ENCODE assay signal across 8 cellular contexts in the genomic region with DNA sequence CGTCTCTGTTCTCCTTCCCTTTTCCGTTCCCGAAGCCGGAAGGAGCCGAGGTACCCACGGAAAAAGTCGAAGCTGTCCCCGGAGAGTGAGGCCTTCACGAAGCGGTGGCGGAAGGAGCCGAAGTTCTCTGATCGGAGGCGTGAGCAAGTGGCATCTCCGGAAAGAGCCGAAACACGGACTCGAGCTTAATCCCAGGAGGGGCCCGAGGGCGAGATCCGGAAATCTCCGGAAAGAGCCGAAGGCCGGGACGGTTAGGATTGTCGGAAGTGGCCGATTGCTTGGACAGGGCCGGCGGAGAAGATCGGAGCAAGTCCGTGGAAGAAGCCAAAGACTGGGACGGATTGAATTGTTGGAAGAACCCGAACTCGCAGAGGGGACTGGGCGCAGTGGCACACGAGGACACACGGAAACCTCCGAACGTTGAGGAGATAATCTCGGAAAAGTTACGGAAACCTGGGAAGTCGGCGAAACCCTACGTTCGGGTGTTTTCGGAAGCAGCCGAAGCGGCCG. TPM values are rescaled to one million over a fixed set of nuclear protein-coding genes. Genes with fewer than 3 reads are reported as not detected.
DNase-seq lines count a peak whose midpoint lies in the region; ATAC-seq, FAIRE-seq and TF ChIP-seq lines count a peak whose summit lies in the region.

No MANE protein-coding gene starts in this region.

- no peaks in the 10 kb centered on the region; a peak in 1 of 5 replicates for H3K27me3 ChIP-seq in HepG2 (ENCODE audit: control insufficient read depth in 1 of 2, insufficient read depth in 2 of 2, low read length in 2 of 2)

- peak; percentile 97 for FAIRE-seq in HepG2 (lab: Jason Lieb, UNC)

- intact Hi-C loops in HepG2 (cut with micrococcal nuclease; ENCODE audit: unreplicated experiment) = no loop called here

- no peak for TF ChIP-seq POLR2A in HepG2 (IDR thresholded peaks at IDR 0.05; ENCODE audit: insufficient read depth in 1 of 2, low read depth in 2 of 2, low read length in 2 of 2)

- no peak for TF ChIP-seq RAD21 in HepG2 (CRISPR knock-in tag; IDR thresholded peaks at IDR 0.05)

- peak overlapping the region; percentile 85 to 99 (median 97) for H3K4me3 ChIP-seq in HepG2 (replicated peaks in 1 of 3; ENCODE audit: insufficient read depth in 1 of 3, low read depth in 2 of 3, low read length in 3 of 3)

- TF ChIP-seq EP300 in HepG2 (IDR thresholded peaks at IDR 0.05; ENCODE audit: low read depth in 2 of 2, low read length in 2 of 2) = no peak
- no peak for TF ChIP-seq EP300 in HepG2 (CRISPR knock-in tag; IDR thresholded peaks at IDR 0.05; ENCODE audit: borderline replicate concordance)

- POLR2A ChIA-PET in HepG2 (lab: Yijun Ruan, JAX) = interaction anchor here (0.7 to 2.1 kb wide), 27 partner anchors 10 to 1465 kb away, joined by 3 to 27 read pairs (median 5); a partner anchor contains a TSS

- peaks cover 41% of the 10 kb centered on the region for H3K79me2 ChIP-seq in HepG2 (ENCODE audit: insufficient read depth, low read length)

- CTCF ChIA-PET in HepG2 (lab: Yijun Ruan, JAX; ENCODE audit: low intra/inter-chr PET ratio, low total read pairs) = interaction anchor here (0.7 to 2.3 kb wide), 4 partner anchors 9 to 22 kb away, joined by 3 to 21 read pairs (median 6); no protein-coding TSS in a partner anchor

- TF ChIP-seq CTCF in HepG2 (CRISPR knock-in tag; IDR thresholded peaks at IDR 0.05) = no peak

- H3K4me1 ChIP-seq in HepG2 (ENCODE audit: insufficient read depth, low read length) = peaks cover 26% of the 10 kb centered on the region

- H3K4me2 ChIP-seq in HepG2 (ENCODE audit: low read depth, low read length) = peak overlapping the region; percentile 91

- ATAC-seq in GM19452 (IDR thresholded peaks at IDR 0.05; ENCODE audit: unreplicated experiment) = peak; percentile 54
- peak; percentile 56 for ATAC-seq in HG03571 (IDR thresholded peaks at IDR 0.05; ENCODE audit: unreplicated experiment)
- ATAC-seq in HepG2 = peak; percentile 85

- H3K27ac ChIP-seq in HepG2 (ENCODE audit: extremely low read length, insufficient read depth, low read length) = peak overlapping the region; percentile 99

- no peaks in the 10 kb centered on the region for H3K9me3 ChIP-seq in HepG2 (ENCODE audit: low read length)

- DNase-seq in C1 segment of cervical spinal cord (lab: John Stamatoyannopoulos, UW) = peak; percentile 87 to 100 (median 99)
- peak; percentile 98 for DNase-seq in NCI-H774 (lab: John Stamatoyannopoulos, UW)
- peak; percentile 98 to 99 for DNase-seq in activated CD4-positive, alpha-beta T cell treated with anti-CD3 and anti-CD28 coated beads, Interleukin-2, amount 50 U/mL, for 48 hours
- peak; percentile 99 for DNase-seq in dermis microvascular lymphatic vessel endothelial cell (ENCODE audit: low read depth in 2 of 2)
- DNase-seq in HepG2 (ENCODE audit: low spot score) = peak; percentile 99
- peak; percentile 98 for DNase-seq in stimulated activated CD4-positive, alpha-beta T cell treated with anti-CD3 and anti-CD28 coated beads, Interleukin-2, amount 100 ng/mL, for 4 hours (ENCODE audit: low read depth)

- peaks cover 2 to 4% of the 10 kb centered on the region in 2 experiments for H3K36me3 ChIP-seq in HepG2 (replicated peaks in 1 of 2; ENCODE audit: control insufficient read depth in 1 of 2, insufficient read depth in 2 of 2, low read length in 2 of 2)

- H2AFZ ChIP-seq in HepG2 (ENCODE audit: low read length) = peak overlapping the region; percentile 84

- peak overlapping the region; percentile 99 for H3K9ac ChIP-seq in HepG2 (ENCODE audit: insufficient read depth, low read depth, low read length)

- in situ Hi-C loops in HepG2 (cut with HindIII; ENCODE audit: extremely low pct_ligation_motif_present, low pct_unique_long_range_greater_than_20kb) = no loop called here

- peaks cover 40% of the 10 kb centered on the region for H4K20me1 ChIP-seq in HepG2 (ENCODE audit: insufficient read depth, low read length)

- WGBS in HepG2 (ENCODE audit: low lambda C conversion rate) = under 1% methylated on average over 40 of the region's 49 CpGs

- BruUV-seq in HepG2 (replicated peaks; lab: Mats Ljungman, UMichigan) = no TSS peak

RNA-seq across cellular contexts. Expression of a gene that starts 0.5 kb away (rescaled TPM):
- total RNA-seq in dermis microvascular lymphatic vessel endothelial cell (84.0 and 95.8 TPM in 2 replicates), HepG2 (2016; rRNA removed; fragmentation: Illumina TruSeq; extraction: Trizol) (124 and 127 TPM in 2 replicates)
- total RNA-seq in HepG2 (2016; cell fraction: cytosol; rRNA removed; fragmentation: Illumina TruSeq; extraction: Trizol; ENCODE audit: low read depth) = 22.0 and 23.9 TPM in 2 replicates
- total RNA-seq in HepG2 (2016; cell fraction: insoluble cytoplasmic fraction; rRNA removed; fragmentation: Illumina TruSeq; extraction: Trizol) = 117 and 129 TPM in 2 replicates
- 34.1 and 39.9 TPM in 2 replicates for total RNA-seq in HepG2 (2016; cell fraction: membrane; rRNA removed; fragmentation: Illumina TruSeq; extraction: Trizol)
- total RNA-seq in HepG2 (2016; cell fraction: nucleus; rRNA removed; fragmentation: Illumina TruSeq; extraction: Trizol) = 67.4 and 78.0 TPM in 2 replicates
- 84.3 and 116 TPM in 2 replicates for polyA plus RNA-seq in HepG2 (2011; rRNA removed)
- polyA plus RNA-seq in HepG2 (2011; cell fraction: cytosol; rRNA removed) = 64.9 and 87.3 TPM in 2 replicates
- polyA plus RNA-seq in HepG2 (2011; cell fraction: nucleus; rRNA removed) = 388 and 484 TPM in 2 replicates
- polyA plus RNA-seq in HepG2 (2012) = 86.8 and 111 TPM in 2 replicates
- polyA plus RNA-seq in HepG2 (2016; cell fraction: cytosol; fragmentation: Illumina TruSeq; extraction: Trizol; ENCODE audit: low read depth) = 10.3 TPM in 2 replicates
- polyA plus RNA-seq in HepG2 (2016; cell fraction: insoluble cytoplasmic fraction; fragmentation: Illumina TruSeq; extraction: Trizol; ENCODE audit: low read depth) = 146 and 162 TPM in 2 replicates
- polyA plus RNA-seq in HepG2 (2016; cell fraction: membrane; fragmentation: Illumina TruSeq; extraction: Trizol; ENCODE audit: low read depth) = 21.2 and 21.5 TPM in 2 replicates
- 178 and 182 TPM in 2 replicates for polyA plus RNA-seq in HepG2 (2016; cell fraction: nucleus; fragmentation: Illumina TruSeq; extraction: Trizol; ENCODE audit: insufficient read depth, low read depth)
- 124 and 144 TPM in 2 replicates for polyA minus RNA-seq in HepG2 (2011; rRNA and poly(A)+ RNA removed; ENCODE audit: low replicate concordance)
- 41.7 and 55.9 TPM in 2 replicates for polyA minus RNA-seq in HepG2 (2011; cell fraction: cytosol; rRNA and poly(A)+ RNA removed)
- polyA minus RNA-seq in HepG2 (2011; cell fraction: nucleus; rRNA and poly(A)+ RNA removed) = 60.4 and 76.0 TPM in 2 replicates

RNA-seq across cellular contexts. Expression of a gene that starts 6.4 kb away (rescaled TPM):
- total RNA-seq in dermis microvascular lymphatic vessel endothelial cell (4.6 and 9.5 TPM in 2 replicates), HepG2 (2016; rRNA removed; fragmentation: Illumina TruSeq; extraction: Trizol) (7.0 and 8.8 TPM in 2 replicates)
- 10.8 and 12.3 TPM in 2 replicates for total RNA-seq in HepG2 (2016; cell fraction: cytosol; rRNA removed; fragmentation: Illumina TruSeq; extraction: Trizol; ENCODE audit: low read depth)
- total RNA-seq in HepG2 (2016; cell fraction: insoluble cytoplasmic fraction; rRNA removed; fragmentation: Illumina TruSeq; extraction: Trizol) = 4.5 and 9.6 TPM in 2 replicates
- total RNA-seq in HepG2 (2016; cell fraction: membrane; rRNA removed; fragmentation: Illumina TruSeq; extraction: Trizol) = 15.2 and 19.5 TPM in 2 replicates
- total RNA-seq in HepG2 (2016; cell fraction: nucleus; rRNA removed; fragmentation: Illumina TruSeq; extraction: Trizol) = 4.3 and 4.4 TPM in 2 replicates
- polyA plus RNA-seq in HepG2 (2011; rRNA removed) = 4.7 and 6.2 TPM in 2 replicates
- polyA plus RNA-seq in HepG2 (2011; cell fraction: cytosol; rRNA removed) = 3.2 and 6.1 TPM in 2 replicates
- 12.9 and 13.3 TPM in 2 replicates for polyA plus RNA-seq in HepG2 (2011; cell fraction: nucleus; rRNA removed)
- polyA plus RNA-seq in HepG2 (2012) = 4.6 and 4.9 TPM in 2 replicates
- polyA plus RNA-seq in HepG2 (2016; cell fraction: cytosol; fragmentation: Illumina TruSeq; extraction: Trizol; ENCODE audit: low read depth) = 17.8 and 22.3 TPM in 2 replicates
- polyA plus RNA-seq in HepG2 (2016; cell fraction: insoluble cytoplasmic fraction; fragmentation: Illumina TruSeq; extraction: Trizol; ENCODE audit: low read depth) = 10.6 and 16.4 TPM in 2 replicates
- 23.8 and 25.2 TPM in 2 replicates for polyA plus RNA-seq in HepG2 (2016; cell fraction: membrane; fragmentation: Illumina TruSeq; extraction: Trizol; ENCODE audit: low read depth)
- 20.2 and 22.7 TPM in 2 replicates for polyA plus RNA-seq in HepG2 (2016; cell fraction: nucleus; fragmentation: Illumina TruSeq; extraction: Trizol; ENCODE audit: insufficient read depth, low read depth)
- 4.4 and 6.2 TPM in 2 replicates for polyA minus RNA-seq in HepG2 (2011; rRNA and poly(A)+ RNA removed; ENCODE audit: low replicate concordance)
- 1.8 and 3.4 TPM in 2 replicates for polyA minus RNA-seq in HepG2 (2011; cell fraction: cytosol; rRNA and poly(A)+ RNA removed)
- polyA minus RNA-seq in HepG2 (2011; cell fraction: nucleus; rRNA and poly(A)+ RNA removed) = 2.2 and 3.9 TPM in 2 replicates

RNA-seq across cellular contexts. Expression of a gene that starts 10.9 kb away (rescaled TPM):
- total RNA-seq in dermis microvascular lymphatic vessel endothelial cell (20.0 and 25.8 TPM in 2 replicates), HepG2 (2016; rRNA removed; fragmentation: Illumina TruSeq; extraction: Trizol) (18.4 and 19.6 TPM in 2 replicates)
- total RNA-seq in HepG2 (2016; cell fraction: cytosol; rRNA removed; fragmentation: Illumina TruSeq; extraction: Trizol; ENCODE audit: low read depth) = 34.0 and 35.7 TPM in 2 replicates
- 17.7 and 20.9 TPM in 2 replicates for total RNA-seq in HepG2 (2016; cell fraction: insoluble cytoplasmic fraction; rRNA removed; fragmentation: Illumina TruSeq; extraction: Trizol)
- 38.4 and 42.1 TPM in 2 replicates for total RNA-seq in HepG2 (2016; cell fraction: membrane; rRNA removed; fragmentation: Illumina TruSeq; extraction: Trizol)
- total RNA-seq in HepG2 (2016; cell fraction: nucleus; rRNA removed; fragmentation: Illumina TruSeq; extraction: Trizol) = 10.8 and 12.4 TPM in 2 replicates
- 49.5 and 52.6 TPM in 2 replicates for polyA plus RNA-seq in HepG2 (2011; rRNA removed)
- 38.8 and 63.7 TPM in 2 replicates for polyA plus RNA-seq in HepG2 (2011; cell fraction: cytosol; rRNA removed)
- 31.7 and 33.0 TPM in 2 replicates for polyA plus RNA-seq in HepG2 (2011; cell fraction: nucleus; rRNA removed)
- 36.3 and 55.4 TPM in 2 replicates for polyA plus RNA-seq in HepG2 (2012)
- polyA plus RNA-seq in HepG2 (2016; cell fraction: cytosol; fragmentation: Illumina TruSeq; extraction: Trizol; ENCODE audit: low read depth) = 26.5 and 29.6 TPM in 2 replicates
- 17.0 and 19.4 TPM in 2 replicates for polyA plus RNA-seq in HepG2 (2016; cell fraction: insoluble cytoplasmic fraction; fragmentation: Illumina TruSeq; extraction: Trizol; ENCODE audit: low read depth)
- 31.3 and 37.7 TPM in 2 replicates for polyA plus RNA-seq in HepG2 (2016; cell fraction: membrane; fragmentation: Illumina TruSeq; extraction: Trizol; ENCODE audit: low read depth)
- 21.8 and 23.7 TPM in 2 replicates for polyA plus RNA-seq in HepG2 (2016; cell fraction: nucleus; fragmentation: Illumina TruSeq; extraction: Trizol; ENCODE audit: insufficient read depth, low read depth)
- 18.8 and 71.6 TPM in 2 replicates for polyA minus RNA-seq in HepG2 (2011; rRNA and poly(A)+ RNA removed; ENCODE audit: low replicate concordance)
- polyA minus RNA-seq in HepG2 (2011; cell fraction: cytosol; rRNA and poly(A)+ RNA removed) = 32.7 and 49.8 TPM in 2 replicates
- polyA minus RNA-seq in HepG2 (2011; cell fraction: nucleus; rRNA and poly(A)+ RNA removed) = 8.4 and 9.6 TPM in 2 replicates

RNA-seq across cellular contexts. Expression of a gene that starts 13.6 kb away (rescaled TPM):
- total RNA-seq in dermis microvascular lymphatic vessel endothelial cell (1.0 and 3.0 TPM in 2 replicates), HepG2 (2016; rRNA removed; fragmentation: Illumina TruSeq; extraction: Trizol) (3.0 and 4.4 TPM in 2 replicates)
- total RNA-seq in HepG2 (2016; cell fraction: cytosol; rRNA removed; fragmentation: Illumina TruSeq; extraction: Trizol; ENCODE audit: low read depth) = 4.9 and 7.2 TPM in 2 replicates
- 1.4 and 3.8 TPM in 2 replicates for total RNA-seq in HepG2 (2016; cell fraction: insoluble cytoplasmic fraction; rRNA removed; fragmentation: Illumina TruSeq; extraction: Trizol)
- total RNA-seq in HepG2 (2016; cell fraction: membrane; rRNA removed; fragmentation: Illumina TruSeq; extraction: Trizol) = 6.2 and 8.6 TPM in 2 replicates
- 3.4 and 4.3 TPM in 2 replicates for total RNA-seq in HepG2 (2016; cell fraction: nucleus; rRNA removed; fragmentation: Illumina TruSeq; extraction: Trizol)
- polyA plus RNA-seq in HepG2 (2011; rRNA removed) = 6.0 and 7.0 TPM in 2 replicates
- polyA plus RNA-seq in HepG2 (2011; cell fraction: cytosol; rRNA removed) = 4.7 and 7.3 TPM in 2 replicates
- 27.6 and 35.1 TPM in 2 replicates for polyA plus RNA-seq in HepG2 (2011; cell fraction: nucleus; rRNA removed)
- polyA plus RNA-seq in HepG2 (2012) = 18.9 and 26.2 TPM in 2 replicates
- polyA plus RNA-seq in HepG2 (2016; cell fraction: cytosol; fragmentation: Illumina TruSeq; extraction: Trizol; ENCODE audit: low read depth) = 32.0 and 36.6 TPM in 2 replicates
- 11.3 and 16.8 TPM in 2 replicates for polyA plus RNA-seq in HepG2 (2016; cell fraction: insoluble cytoplasmic fraction; fragmentation: Illumina TruSeq; extraction: Trizol; ENCODE audit: low read depth)
- polyA plus RNA-seq in HepG2 (2016; cell fraction: membrane; fragmentation: Illumina TruSeq; extraction: Trizol; ENCODE audit: low read depth) = 30.4 and 35.3 TPM in 2 replicates
- polyA plus RNA-seq in HepG2 (2016; cell fraction: nucleus; fragmentation: Illumina TruSeq; extraction: Trizol; ENCODE audit: insufficient read depth, low read depth) = 20.0 and 25.7 TPM in 2 replicates
- 7.9 and 9.8 TPM in 2 replicates for polyA minus RNA-seq in HepG2 (2011; rRNA and poly(A)+ RNA removed; ENCODE audit: low replicate concordance)
- polyA minus RNA-seq in HepG2 (2011; cell fraction: cytosol; rRNA and poly(A)+ RNA removed) = 8.1 and 9.1 TPM in 2 replicates
- 7.1 and 8.8 TPM in 2 replicates for polyA minus RNA-seq in HepG2 (2011; cell fraction: nucleus; rRNA and poly(A)+ RNA removed)

RNA-seq across cellular contexts. Expression of a gene that starts 20.6 kb away (rescaled TPM):
- total RNA-seq in dermis microvascular lymphatic vessel endothelial cell (25.0 and 59.2 TPM in 2 replicates), HepG2 (2016; rRNA removed; fragmentation: Illumina TruSeq; extraction: Trizol) (28.9 and 32.6 TPM in 2 replicates)
- total RNA-seq in HepG2 (2016; cell fraction: cytosol; rRNA removed; fragmentation: Illumina TruSeq; extraction: Trizol; ENCODE audit: low read depth) = 52.8 and 53.7 TPM in 2 replicates
- total RNA-seq in HepG2 (2016; cell fraction: insoluble cytoplasmic fraction; rRNA removed; fragmentation: Illumina TruSeq; extraction: Trizol) = 25.9 and 29.9 TPM in 2 replicates
- 128 and 129 TPM in 2 replicates for total RNA-seq in HepG2 (2016; cell fraction: membrane; rRNA removed; fragmentation: Illumina TruSeq; extraction: Trizol)
- 16.4 and 20.8 TPM in 2 replicates for total RNA-seq in HepG2 (2016; cell fraction: nucleus; rRNA removed; fragmentation: Illumina TruSeq; extraction: Trizol)
- 31.7 and 43.7 TPM in 2 replicates for polyA plus RNA-seq in HepG2 (2011; rRNA removed)
- polyA plus RNA-seq in HepG2 (2011; cell fraction: cytosol; rRNA removed) = 46.0 and 71.9 TPM in 2 replicates
- polyA plus RNA-seq in HepG2 (2011; cell fraction: nucleus; rRNA removed) = 59.6 and 61.3 TPM in 2 replicates
- 69.9 and 79.8 TPM in 2 replicates for polyA plus RNA-seq in HepG2 (2012)
- 193 and 205 TPM in 2 replicates for polyA plus RNA-seq in HepG2 (2016; cell fraction: cytosol; fragmentation: Illumina TruSeq; extraction: Trizol; ENCODE audit: low read depth)
- polyA plus RNA-seq in HepG2 (2016; cell fraction: insoluble cytoplasmic fraction; fragmentation: Illumina TruSeq; extraction: Trizol; ENCODE audit: low read depth) = 64.3 and 84.2 TPM in 2 replicates
- polyA plus RNA-seq in HepG2 (2016; cell fraction: membrane; fragmentation: Illumina TruSeq; extraction: Trizol; ENCODE audit: low read depth) = 245 and 288 TPM in 2 replicates
- polyA plus RNA-seq in HepG2 (2016; cell fraction: nucleus; fragmentation: Illumina TruSeq; extraction: Trizol; ENCODE audit: insufficient read depth, low read depth) = 57.0 and 57.7 TPM in 2 replicates
- polyA minus RNA-seq in HepG2 (2011; rRNA and poly(A)+ RNA removed; ENCODE audit: low replicate concordance) = 37.6 and 70.9 TPM in 2 replicates
- 66.7 and 69.6 TPM in 2 replicates for polyA minus RNA-seq in HepG2 (2011; cell fraction: cytosol; rRNA and poly(A)+ RNA removed)
- polyA minus RNA-seq in HepG2 (2011; cell fraction: nucleus; rRNA and poly(A)+ RNA removed) = 14.3 and 14.4 TPM in 2 replicates

Comparison
In these comparisons a context has a peak if more than half of its experiments do, and no peak if none do; other contexts are left out.
1. Peak in every context shown above with its lines: DNase-seq, ATAC-seq, H3K4me3 ChIP-seq and H3K27ac ChIP-seq.